In genomic region chr12:48683534-48683933, GRCh38 we compare ENCODE assay signal across 1 cellular context.
TF ChIP-seq lines count a peak whose summit lies in the region.

No MANE protein-coding gene starts in this region.

TF ChIP-seq in HCT116, 20 proteins besides CTCF, POLR2A, EP300 and RAD21:
- TF ChIP-seq MAX (IDR thresholded peaks at IDR 0.05) (no peak), TCF7L2 (IDR thresholded peaks at IDR 0.05; ENCODE audit: borderline replicate concordance, extremely low read depth, insufficient read depth, insufficient read length) (no peak), FOSL1 (IDR thresholded peaks at IDR 0.05; ENCODE audit: low read depth) (no peak), JUND (IDR thresholded peaks at IDR 0.05) (no peak), SP1 (IDR thresholded peaks at IDR 0.05; ENCODE audit: low read depth) (no peak), EZH2 (IDR thresholded peaks at IDR 0.05) (no peak), EZH2phosphoT487 (IDR thresholded peaks at IDR 0.05; ENCODE audit: borderline replicate concordance) (no peak), ELF1 (IDR thresholded peaks at IDR 0.05; ENCODE audit: borderline replicate concordance, low read depth) (no peak), ZFX (IDR thresholded peaks at IDR 0.05) (no peak), CEBPB (IDR thresholded peaks at IDR 0.05; ENCODE audit: low read depth) (no peak), YY1 (IDR thresholded peaks at IDR 0.05; ENCODE audit: extremely low read depth, insufficient replicate concordance, low read depth, low read length) (no peak), SRF (IDR thresholded peaks at IDR 0.05; ENCODE audit: low read depth) (no peak)
- TF ChIP-seq, protein P1, sequence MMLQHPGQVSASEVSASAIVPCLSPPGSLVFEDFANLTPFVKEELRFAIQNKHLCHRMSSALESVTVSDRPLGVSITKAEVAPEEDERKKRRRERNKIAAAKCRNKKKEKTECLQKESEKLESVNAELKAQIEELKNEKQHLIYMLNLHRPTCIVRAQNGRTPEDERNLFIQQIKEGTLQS (IDR thresholded peaks at IDR 0.05) = no peak
- TF ChIP-seq, protein P2, sequence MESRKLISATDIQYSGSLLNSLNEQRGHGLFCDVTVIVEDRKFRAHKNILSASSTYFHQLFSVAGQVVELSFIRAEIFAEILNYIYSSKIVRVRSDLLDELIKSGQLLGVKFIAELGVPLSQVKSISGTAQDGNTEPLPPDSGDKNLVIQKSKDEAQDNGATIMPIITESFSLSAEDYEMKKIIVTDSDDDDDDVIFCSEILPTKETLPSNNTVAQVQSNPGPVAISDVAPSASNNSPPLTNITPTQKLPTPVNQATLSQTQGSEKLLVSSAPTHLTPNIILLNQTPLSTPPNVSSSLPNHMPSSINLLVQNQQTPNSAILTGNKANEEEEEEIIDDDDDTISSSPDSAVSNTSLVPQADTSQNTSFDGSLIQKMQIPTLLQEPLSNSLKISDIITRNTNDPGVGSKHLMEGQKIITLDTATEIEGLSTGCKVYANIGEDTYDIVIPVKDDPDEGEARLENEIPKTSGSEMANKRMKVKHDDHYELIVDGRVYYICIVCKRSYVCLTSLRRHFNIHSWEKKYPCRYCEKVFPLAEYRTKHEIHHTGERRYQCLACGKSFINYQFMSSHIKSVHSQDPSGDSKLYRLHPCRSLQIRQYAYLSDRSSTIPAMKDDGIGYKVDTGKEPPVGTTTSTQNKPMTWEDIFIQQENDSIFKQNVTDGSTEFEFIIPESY (IDR thresholded peaks at IDR 0.05; ENCODE audit: extremely low read depth, insufficient replicate concordance, low read length) = no peak
